Comparison of ENCODE assay signal across 13 cellular contexts in the genomic region with DNA sequence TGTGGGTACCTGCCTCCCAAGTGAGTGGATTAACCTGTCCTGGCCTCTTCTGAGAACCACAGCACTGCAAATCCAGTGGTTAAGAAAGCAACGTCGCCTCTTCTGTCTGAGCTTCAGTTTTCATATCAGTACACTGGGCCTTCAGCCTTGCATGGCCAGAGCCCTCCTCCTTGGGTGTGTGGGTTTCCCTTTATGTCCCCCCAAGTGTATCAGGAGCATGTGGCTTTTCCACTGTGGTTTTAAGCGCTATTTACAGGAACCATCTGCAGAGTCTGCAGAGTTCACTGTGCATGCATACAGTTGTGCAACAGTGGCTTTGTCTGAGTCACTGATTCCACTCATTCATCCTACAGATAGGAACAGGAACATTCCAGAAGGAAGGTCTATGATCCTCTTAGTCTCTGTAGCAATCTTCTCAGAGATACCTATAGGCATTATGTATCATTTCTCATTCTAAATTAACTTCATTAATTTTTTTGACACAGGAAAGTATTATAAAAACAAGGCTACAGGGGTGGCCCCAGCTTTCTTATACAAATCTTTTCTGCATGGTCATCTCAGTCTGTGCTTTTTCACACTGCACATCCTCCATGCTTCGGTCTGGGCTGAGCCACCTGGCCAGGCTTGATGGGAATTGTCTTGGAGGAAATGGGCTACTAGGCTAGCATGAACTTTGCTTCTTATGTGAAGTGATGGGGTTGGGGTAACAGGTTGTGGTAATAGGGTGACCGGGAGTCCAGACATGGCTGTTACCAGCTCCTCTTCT. TPM values are rescaled to one million over a fixed set of nuclear protein-coding genes. Genes with fewer than 3 reads are reported as not detected.
DNase-seq lines count a peak whose midpoint lies in the region; ATAC-seq and TF ChIP-seq lines count a peak whose summit lies in the region.
"Had no signal": no experiment of that assay in that cellular context is flagged by ENCODE, and none has a peak within 500 bp of the region (broad histone marks: within the 10 kb centered on the region; RNA-seq: fewer than 3 reads in every experiment).

No MANE protein-coding gene starts in this region.

- H3K9me3 ChIP-seq in IMR-90 (ENCODE audit: control insufficient read depth, insufficient read depth, low read length): no peaks in the 10 kb centered on the region
- no peaks in the 10 kb centered on the region for H3K9me3 ChIP-seq in lower lobe of right lung

- H3K4me2 ChIP-seq in IMR-90 (ENCODE audit: low read depth, low read length): no peak overlapping the region

- CTCF ChIA-PET in IMR-90 (lab: Yijun Ruan, JAX): interaction anchor here (1.1 kb wide), 1 partner anchor 15 kb away, joined by 3 read pairs; no protein-coding TSS in a partner anchor

- no peaks in the 10 kb centered on the region for H3K36me3 ChIP-seq in IMR-90 (ENCODE audit: control insufficient read depth, insufficient read depth, low read length)
- no peaks in the 10 kb centered on the region for H3K36me3 ChIP-seq in lower lobe of right lung
- no peaks in the 10 kb centered on the region for H3K36me3 ChIP-seq in H7 (replicated peaks; ENCODE audit: control insufficient read depth, insufficient read depth, low read length)

- no peak overlapping the region for H3K14ac ChIP-seq in IMR-90 (replicated peaks; ENCODE audit: low read depth, low read length)

- no peak overlapping the region for H3K27ac ChIP-seq in IMR-90 (ENCODE audit: insufficient read depth, low read length)
- H3K27ac ChIP-seq in lower lobe of right lung: no peak overlapping the region
- H3K27ac ChIP-seq: coronary artery had no signal

- H2BK120ac ChIP-seq in IMR-90 (ENCODE audit: low read depth, low read length): no peak overlapping the region

- no peak overlapping the region for H3K9ac ChIP-seq in IMR-90 (ENCODE audit: low read depth, low read length)

- dilution Hi-C loops in IMR-90 (cut with HindIII; ENCODE audit: low sequenced_read_pairs, unreplicated experiment): no loop called here

- H3K56ac ChIP-seq in IMR-90 (ENCODE audit: extremely low read depth, insufficient read depth, low read length): no peak overlapping the region

- H3K4ac ChIP-seq in IMR-90 (ENCODE audit: low read depth, low read length): no peak overlapping the region

- no peak overlapping the region for H4K8ac ChIP-seq in IMR-90 (ENCODE audit: low read depth in 2 of 2, low read length in 2 of 2)

- H2BK20ac ChIP-seq in IMR-90 (ENCODE audit: low read depth, low read length): no peak overlapping the region

- no peak overlapping the region for H3K23ac ChIP-seq in IMR-90 (ENCODE audit: low read depth, low read length)

- H3K9me1 ChIP-seq in IMR-90 (ENCODE audit: insufficient read depth, low read length): no peaks in the 10 kb centered on the region

- no peak for TF ChIP-seq POLR2A in IMR-90 (IDR thresholded peaks at IDR 0.05; ENCODE audit: low read depth, low read length)

- no peak overlapping the region for H4K5ac ChIP-seq in IMR-90 (ENCODE audit: low read depth, low read length)

- ATAC-seq in IMR-90 (ENCODE audit: low read depth) (peak; percentile 65), lower lobe of right lung (peak; percentile 58 to 64), GM21367 (IDR thresholded peaks at IDR 0.05; ENCODE audit: unreplicated experiment) (no peak)
- ATAC-seq in stimulated activated naive CD8-positive, alpha-beta T cell treated with anti-CD3 and anti-CD28 coated beads, Interleukin-15, Interleukin-2, amounts not matched to agents 100 U/mL and 50 U/mL, for 24 hours: no peak
- ATAC-seq: activated CD8-positive, alpha-beta T cell treated with anti-CD3 and anti-CD28 coated beads, Interleukin-2, amount 10 ng/mL, durations not matched to agents 7 days and 5 days had no signal

- no peak overlapping the region for H4K91ac ChIP-seq in IMR-90 (ENCODE audit: insufficient read depth, low read depth, low read length)

- 100% methylated on average over 1 of the region's 5 CpGs; no CpG with 5 or more reads in 1 of the 2 experiments for whole genome bisulfite sequencing in IMR-90 (ENCODE audit: extremely low coverage in 2 of 2, insufficient read length in 1 of 2), 2 experiments

- no peak overlapping the region for H2BK5ac ChIP-seq in IMR-90 (ENCODE audit: low read depth, low read length, poor library complexity, severe bottlenecking)

- H4K20me1 ChIP-seq in IMR-90 (ENCODE audit: insufficient read depth, low read length): no peaks in the 10 kb centered on the region

- H3K4me3 ChIP-seq in IMR-90 (ENCODE audit: insufficient read depth, low read depth, low read length): no peak overlapping the region
- H3K4me3 ChIP-seq in lower lobe of right lung: no peak overlapping the region
- no peak overlapping the region for H3K4me3 ChIP-seq in H7 (ENCODE audit: insufficient read depth, low read depth, low read length)
- H3K4me3 ChIP-seq: coronary artery had no signal

- H2BK15ac ChIP-seq in IMR-90 (ENCODE audit: low read depth, low read length): no peak overlapping the region

- H2AK9ac ChIP-seq in IMR-90 (replicated peaks; ENCODE audit: low read depth, low read length, poor library complexity): no peak overlapping the region

- intact Hi-C loops in IMR-90 (cut with micrococcal nuclease) (no loop called here), lower lobe of right lung (cut with DNase I) (no loop called here)

- no peaks in the 10 kb centered on the region; the same call in 1 of the 2 replicates for H3K27me3 ChIP-seq in IMR-90 (ENCODE audit: control insufficient read depth, insufficient read depth, low read length)
- H3K27me3 ChIP-seq in lower lobe of right lung (ENCODE audit: low read depth): no peaks in the 10 kb centered on the region
- H3K27me3 ChIP-seq in H7 (ENCODE audit: control insufficient read depth, insufficient read depth, low read length): no peaks in the 10 kb centered on the region

- POLR2A ChIA-PET in IMR-90 (lab: Charles Lee; ENCODE audit: unreplicated experiment): no interaction called here

- in situ Hi-C loops in IMR-90 (cut with MboI; ENCODE audit: low sequenced_read_pairs): no loop called here

- BruUV-seq in IMR-90 (replicated peaks; lab: Mats Ljungman, UMichigan): no TSS peak

- no peaks in the 10 kb centered on the region for H3K79me1 ChIP-seq in IMR-90 (ENCODE audit: low read depth in 1 of 2, low read length in 2 of 2)

- no peak for TF ChIP-seq CTCF in IMR-90 (conservative IDR thresholded peaks at IDR 0.05; ENCODE audit: low read depth, low read length)
- TF ChIP-seq CTCF in lower lobe of right lung (IDR thresholded peaks at IDR 0.05): no peak

- TF ChIP-seq RAD21 in IMR-90 (IDR thresholded peaks at IDR 0.05; ENCODE audit: low read length): no peak

- H3K4me1 ChIP-seq in IMR-90 (ENCODE audit: control insufficient read depth, insufficient read depth, low read length): peaks cover 3% of the 10 kb centered on the region; the same call in 1 of the 2 replicates
- H3K4me1 ChIP-seq in lower lobe of right lung: no peaks in the 10 kb centered on the region

- H2AK5ac ChIP-seq in IMR-90 (ENCODE audit: low read depth, low read length): no peak overlapping the region

- H3K18ac ChIP-seq in IMR-90 (ENCODE audit: low read depth, low read length): no peak overlapping the region

- DNase-seq in COLO829 (ENCODE audit: low spot score) (peak; percentile 21), IMR-90 (peak; percentile 70), astrocyte of the hippocampus (ENCODE audit: low read depth, low spot score) (peak; percentile 19), lower lobe of right lung (no peak), NCI-H187 (lab: John Stamatoyannopoulos, UW) (no peak), H7 (no peak)
- no peak for DNase-seq in stimulated activated naive CD8-positive, alpha-beta T cell treated with anti-CD3 and anti-CD28 coated beads, Interleukin-15, Interleukin-2, amounts not matched to agents 100 U/mL and 50 U/mL, for 24 hours
- DNase-seq: activated CD8-positive, alpha-beta T cell treated with anti-CD3 and anti-CD28 coated beads, Interleukin-2, amount 10 ng/mL, durations not matched to agents 7 days and 5 days; NCI-H82; stimulated activated CD4-positive, alpha-beta T cell treated with anti-CD3 and anti-CD28 coated beads, Interleukin-2, amount 100 ng/mL, for 48 hours had no signal

- H2AFZ ChIP-seq in IMR-90 (replicated peaks; ENCODE audit: low read length, poor library complexity): no peak overlapping the region

TF ChIP-seq in IMR-90, 13 proteins besides CTCF, POLR2A, EP300 and RAD21:
- TF ChIP-seq, protein P1, sequence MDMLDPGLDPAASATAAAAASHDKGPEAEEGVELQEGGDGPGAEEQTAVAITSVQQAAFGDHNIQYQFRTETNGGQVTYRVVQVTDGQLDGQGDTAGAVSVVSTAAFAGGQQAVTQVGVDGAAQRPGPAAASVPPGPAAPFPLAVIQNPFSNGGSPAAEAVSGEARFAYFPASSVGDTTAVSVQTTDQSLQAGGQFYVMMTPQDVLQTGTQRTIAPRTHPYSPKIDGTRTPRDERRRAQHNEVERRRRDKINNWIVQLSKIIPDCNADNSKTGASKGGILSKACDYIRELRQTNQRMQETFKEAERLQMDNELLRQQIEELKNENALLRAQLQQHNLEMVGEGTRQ (IDR thresholded peaks at IDR 0.05; ENCODE audit: low read depth, low read length): no peak
- TF ChIP-seq CEBPB (IDR thresholded peaks at IDR 0.05; ENCODE audit: low read depth, low read length): peak; percentile 92
- TF ChIP-seq MAZ (IDR thresholded peaks at IDR 0.05; ENCODE audit: borderline replicate concordance, low read depth, low read length): no peak

RNA-seq across cellular contexts. Expression of a gene that starts 17.1 kb away (rescaled TPM):
- not detected in 2 replicates for total RNA-seq in IMR-90 (2012; rRNA removed)
- polyA plus RNA-seq in IMR-90 (2012; rRNA removed): not detected in 2 replicates
- polyA plus RNA-seq in IMR-90 (2012; cell fraction: cytosol; rRNA removed): not detected in 2 replicates
- polyA plus RNA-seq in IMR-90 (2012; cell fraction: nucleus; rRNA removed; ENCODE audit: low replicate concordance): not detected in 2 replicates
- total RNA-seq in lower lobe of right lung: not detected
- total RNA-seq in H7 (2014; rRNA removed; shearing (Covaris generic)): not detected in 2 replicates
- total RNA-seq: activated CD8-positive, alpha-beta T cell treated with anti-CD3 and anti-CD28 coated beads, Interleukin-2, amount 10 ng/mL, durations not matched to agents 7 days and 5 days; mononuclear cell had no signal

Comparison
In these comparisons a context has a peak if more than half of its experiments do, and no peak if none do; other contexts are left out.
1. DNase-seq: peak in COLO829 (single experiment), IMR-90 (single experiment) and astrocyte of the hippocampus (single experiment); none in lower lobe of right lung (single experiment), stimulated activated naive CD8-positive, alpha-beta T cell treated with anti-CD3 and anti-CD28 coated beads, Interleukin-15, Interleukin-2, amounts not matched to agents 100 U/mL and 50 U/mL, for 24 hours (single experiment), NCI-H187 (0 of 2) and H7 (single experiment).
2. ATAC-seq: peak in IMR-90 (single experiment) and lower lobe of right lung (2 of 2); none in GM21367 (single experiment) and stimulated activated naive CD8-positive, alpha-beta T cell treated with anti-CD3 and anti-CD28 coated beads, Interleukin-15, Interleukin-2, amounts not matched to agents 100 U/mL and 50 U/mL, for 24 hours (single experiment).